2 cellular contexts compared by ENCODE assay signal in genomic region chr11:71284525-71285092, GRCh38.
TF ChIP-seq lines count a peak whose summit lies in the region.

No MANE protein-coding gene starts in this region.

TF ChIP-seq in SK-N-SH, 30 proteins besides CTCF, POLR2A, EP300 and RAD21 (continued from another document):
- no peak for TF ChIP-seq REST (IDR thresholded peaks at IDR 0.05; ENCODE audit: low read depth, low read length)
- no peak for TF ChIP-seq EZH2phosphoT487 (IDR thresholded peaks at IDR 0.05; ENCODE audit: borderline replicate concordance, low read depth)
- no peak for TF ChIP-seq RXRA (IDR thresholded peaks at IDR 0.05; ENCODE audit: borderline replicate concordance, low read depth)
- no peak for TF ChIP-seq MXI1 (IDR thresholded peaks at IDR 0.05; ENCODE audit: low read depth, low read length)
- no peak for TF ChIP-seq NFIC (IDR thresholded peaks at IDR 0.05; ENCODE audit: borderline replicate concordance)
- no peak for TF ChIP-seq TCF12 (IDR thresholded peaks at IDR 0.05)
- no peak for TF ChIP-seq PBX3 (IDR thresholded peaks at IDR 0.05)
- no peak for TF ChIP-seq GATA2 (CRISPR knock-in tag; IDR thresholded peaks at IDR 0.05)
- TF ChIP-seq FOSL2 (IDR thresholded peaks at IDR 0.05; ENCODE audit: borderline replicate concordance, low read depth), result no peak
- no peak for TF ChIP-seq NRF1 (IDR thresholded peaks at IDR 0.05; ENCODE audit: low read depth, low read length)
- TF ChIP-seq USF1 (IDR thresholded peaks at IDR 0.05; ENCODE audit: borderline replicate concordance, low read depth), result no peak
- no peak for TF ChIP-seq YY1 (IDR thresholded peaks at IDR 0.05; ENCODE audit: low read depth)
- no peak for TF ChIP-seq RFX5 (IDR thresholded peaks at IDR 0.05; ENCODE audit: low read length)
- no peak for TF ChIP-seq ELF1 (IDR thresholded peaks at IDR 0.05)
TF ChIP-seq in SK-N-SH: peak in this region for 0.

TF ChIP-seq in SK-N-SH treated with all-trans-retinoic acid at 6 μM for 48 hours, 23 proteins besides CTCF, POLR2A, EP300 and RAD21 (continued from another document):
- TF ChIP-seq POU6F1 (CRISPR knock-in tag; IDR thresholded peaks at IDR 0.05; ENCODE audit: borderline replicate concordance, low read depth) (no peak), CSDC2 (CRISPR knock-in tag; IDR thresholded peaks at IDR 0.05) (no peak), CSRNP3 (CRISPR knock-in tag; IDR thresholded peaks at IDR 0.05) (no peak), ESRRG (CRISPR knock-in tag; IDR thresholded peaks at IDR 0.05) (no peak), RARB (CRISPR knock-in tag; IDR thresholded peaks at IDR 0.05) (no peak), BACH2 (CRISPR knock-in tag; IDR thresholded peaks at IDR 0.05; ENCODE audit: borderline replicate concordance) (no peak), TOX (CRISPR knock-in tag; IDR thresholded peaks at IDR 0.05; ENCODE audit: borderline replicate concordance) (no peak), ARNTL (CRISPR knock-in tag; IDR thresholded peaks at IDR 0.05; ENCODE audit: borderline replicate concordance, low read depth) (no peak), ZNF565 (CRISPR knock-in tag; conservative IDR thresholded peaks at IDR 0.05; ENCODE audit: low read depth) (no peak)
